ENCODE assay signal across 1 cellular context in the genomic region with DNA sequence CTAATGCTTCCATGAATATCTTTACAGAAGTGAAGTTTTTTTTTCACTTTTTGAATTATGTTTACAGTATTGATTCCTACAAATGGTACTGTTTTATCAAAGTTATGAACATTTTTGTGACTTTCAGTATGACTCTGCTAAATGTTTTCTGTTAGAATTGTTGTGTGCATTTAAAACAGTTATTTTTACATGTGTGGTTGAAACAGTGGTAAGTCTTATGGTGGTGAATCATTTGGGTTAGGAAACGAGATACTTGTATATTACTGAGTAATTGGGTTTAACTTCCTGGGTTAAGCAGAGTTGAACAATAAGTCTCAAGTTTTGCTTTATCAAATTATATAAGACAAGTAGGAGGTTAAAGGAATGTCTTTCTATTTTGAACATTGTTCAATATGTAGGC.
TF ChIP-seq lines count a peak whose summit lies in the region.

No MANE protein-coding gene starts in this region.

TF ChIP-seq in GM12878, 131 proteins besides CTCF, POLR2A, EP300 and RAD21 (continued from another document):
- TF ChIP-seq ETV6 (conservative IDR thresholded peaks at IDR 0.05 in 1 of 2, IDR thresholded peaks at IDR 0.05 in 1 of 2; ENCODE audit: borderline replicate concordance in 1 of 2, low read depth in 1 of 2), result peak in 1 of 2 experiments; percentile 78; a peak in 1 of 4 replicates
- TF ChIP-seq NR2C1 (IDR thresholded peaks at IDR 0.05), result no peak
- TF ChIP-seq CBFB (IDR thresholded peaks at IDR 0.05; ENCODE audit: low read depth), result peak; percentile 68; the same call in 1 of the 2 replicates
- no peak for TF ChIP-seq PAX8 (IDR thresholded peaks at IDR 0.05)
- TF ChIP-seq MTA2 (IDR thresholded peaks at IDR 0.05; ENCODE audit: low read depth), result peak; percentile 73
- TF ChIP-seq DPF2 (IDR thresholded peaks at IDR 0.05), result no peak
- no peak for TF ChIP-seq FOXK2 (IDR thresholded peaks at IDR 0.05)
- TF ChIP-seq, protein P1, sequence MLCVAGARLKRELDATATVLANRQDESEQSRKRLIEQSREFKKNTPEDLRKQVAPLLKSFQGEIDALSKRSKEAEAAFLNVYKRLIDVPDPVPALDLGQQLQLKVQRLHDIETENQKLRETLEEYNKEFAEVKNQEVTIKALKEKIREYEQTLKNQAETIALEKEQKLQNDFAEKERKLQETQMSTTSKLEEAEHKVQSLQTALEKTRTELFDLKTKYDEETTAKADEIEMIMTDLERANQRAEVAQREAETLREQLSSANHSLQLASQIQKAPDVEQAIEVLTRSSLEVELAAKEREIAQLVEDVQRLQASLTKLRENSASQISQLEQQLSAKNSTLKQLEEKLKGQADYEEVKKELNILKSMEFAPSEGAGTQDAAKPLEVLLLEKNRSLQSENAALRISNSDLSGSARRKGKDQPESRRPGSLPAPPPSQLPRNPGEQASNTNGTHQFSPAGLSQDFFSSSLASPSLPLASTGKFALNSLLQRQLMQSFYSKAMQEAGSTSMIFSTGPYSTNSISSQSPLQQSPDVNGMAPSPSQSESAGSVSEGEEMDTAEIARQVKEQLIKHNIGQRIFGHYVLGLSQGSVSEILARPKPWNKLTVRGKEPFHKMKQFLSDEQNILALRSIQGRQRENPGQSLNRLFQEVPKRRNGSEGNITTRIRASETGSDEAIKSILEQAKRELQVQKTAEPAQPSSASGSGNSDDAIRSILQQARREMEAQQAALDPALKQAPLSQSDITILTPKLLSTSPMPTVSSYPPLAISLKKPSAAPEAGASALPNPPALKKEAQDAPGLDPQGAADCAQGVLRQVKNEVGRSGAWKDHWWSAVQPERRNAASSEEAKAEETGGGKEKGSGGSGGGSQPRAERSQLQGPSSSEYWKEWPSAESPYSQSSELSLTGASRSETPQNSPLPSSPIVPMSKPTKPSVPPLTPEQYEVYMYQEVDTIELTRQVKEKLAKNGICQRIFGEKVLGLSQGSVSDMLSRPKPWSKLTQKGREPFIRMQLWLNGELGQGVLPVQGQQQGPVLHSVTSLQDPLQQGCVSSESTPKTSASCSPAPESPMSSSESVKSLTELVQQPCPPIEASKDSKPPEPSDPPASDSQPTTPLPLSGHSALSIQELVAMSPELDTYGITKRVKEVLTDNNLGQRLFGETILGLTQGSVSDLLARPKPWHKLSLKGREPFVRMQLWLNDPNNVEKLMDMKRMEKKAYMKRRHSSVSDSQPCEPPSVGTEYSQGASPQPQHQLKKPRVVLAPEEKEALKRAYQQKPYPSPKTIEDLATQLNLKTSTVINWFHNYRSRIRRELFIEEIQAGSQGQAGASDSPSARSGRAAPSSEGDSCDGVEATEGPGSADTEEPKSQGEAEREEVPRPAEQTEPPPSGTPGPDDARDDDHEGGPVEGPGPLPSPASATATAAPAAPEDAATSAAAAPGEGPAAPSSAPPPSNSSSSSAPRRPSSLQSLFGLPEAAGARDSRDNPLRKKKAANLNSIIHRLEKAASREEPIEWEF (IDR thresholded peaks at IDR 0.05; ENCODE audit: insufficient replicate concordance, low read depth, low read length), result peak; percentile 77
- no peak for TF ChIP-seq TCF3 (IDR thresholded peaks at IDR 0.05; ENCODE audit: borderline replicate concordance, insufficient read depth, low read depth, low read length)
- TF ChIP-seq ZNF274 (IDR thresholded peaks at IDR 0.05; ENCODE audit: insufficient read depth, insufficient read length), result no peak
- TF ChIP-seq SREBF2 (IDR thresholded peaks at IDR 0.05; ENCODE audit: low read length), result no peak
- peak; percentile 85 for TF ChIP-seq MTA3 (IDR thresholded peaks at IDR 0.05; ENCODE audit: borderline replicate concordance, low read length)
- TF ChIP-seq SP1 (IDR thresholded peaks at IDR 0.05; ENCODE audit: low read depth, low read length), result no peak
- TF ChIP-seq SIX5 (IDR thresholded peaks at IDR 0.05; ENCODE audit: low read depth, low read length, severe bottlenecking), result no peak
